In genomic region chr2:30268296-30268871, GRCh38 we compare ENCODE assay signal across 15 cellular contexts. TPM values are rescaled to one million over a fixed set of nuclear protein-coding genes. Genes with fewer than 3 reads are reported as not detected.
DNase-seq lines count a peak whose midpoint lies in the region; ATAC-seq and TF ChIP-seq lines count a peak whose summit lies in the region.
"Had no signal": no experiment of that assay in that cellular context is flagged by ENCODE, and none has a peak within 500 bp of the region (broad histone marks: within the 10 kb centered on the region; RNA-seq: fewer than 3 reads in every experiment).

No MANE protein-coding gene starts in this region.

- H3K27me3 ChIP-seq in right atrium auricular region = no peaks in the 10 kb centered on the region
- H3K27me3 ChIP-seq in upper lobe of left lung = no peaks in the 10 kb centered on the region
- no peaks in the 10 kb centered on the region for H3K27me3 ChIP-seq in sigmoid colon
- H3K27me3 ChIP-seq: uterus had no signal

- peaks cover 73% of the 10 kb centered on the region for H3K4me1 Mint-ChIP-seq in activated naive CD8-positive, alpha-beta T cell treated with anti-CD3 and anti-CD28 coated beads for 36 hours
- H3K4me1 Mint-ChIP-seq in glutamatergic neuron (ENCODE audit: low read depth, unreplicated experiment) = peaks cover 5% of the 10 kb centered on the region
- H3K4me1 Mint-ChIP-seq in mesothelial cell of epicardium = peaks cover 6% of the 10 kb centered on the region

- H3K4me3 ChIP-seq in right atrium auricular region (no peak overlapping the region), upper lobe of left lung (no peak overlapping the region), sigmoid colon (no peak overlapping the region)
- H3K4me3 ChIP-seq: uterus had no signal

- H3K27ac ChIP-seq in right atrium auricular region (peak overlapping the region in 1 of 2 donors; percentile 5), upper lobe of left lung (peak overlapping the region in 3 of 4 donors; percentile 21 to 75 (median 38)), sigmoid colon (no peak overlapping the region)

- H3K36me3 ChIP-seq in right atrium auricular region = no peaks in the 10 kb centered on the region
- no peaks in the 10 kb centered on the region for H3K36me3 ChIP-seq in upper lobe of left lung
- H3K36me3 ChIP-seq in sigmoid colon = no peaks in the 10 kb centered on the region
- H3K36me3 ChIP-seq: uterus had no signal

- H3K4me1 ChIP-seq in right atrium auricular region = peaks cover 0 to 29% of the 10 kb centered on the region in 2 donors
- peaks cover 31 to 47% (median 35%) of the 10 kb centered on the region in 4 donors for H3K4me1 ChIP-seq in upper lobe of left lung
- H3K4me1 ChIP-seq in sigmoid colon = peaks cover 0 to 13% (median 3%) of the 10 kb centered on the region in 4 donors

- no peak for DNase-seq in Right ventricle myocardium inferior (ENCODE audit: missing footprints)
- no peak for DNase-seq in right atrium auricular region (ENCODE audit: low spot score)
- DNase-seq in activated naive CD8-positive, alpha-beta T cell treated with anti-CD3 and anti-CD28 coated beads for 36 hours = no peak
- peak; percentile 42 for DNase-seq in islet precursor cell
- DNase-seq in upper lobe of left lung = no peak
- no peak for DNase-seq in glutamatergic neuron
- no peak for DNase-seq in mesothelial cell of epicardium (ENCODE audit: low spot score in 2 of 2, unreplicated experiment in 2 of 2)
- DNase-seq in sigmoid colon = no peak
- DNase-seq: foreskin fibroblast; NCI-H187 treated with DMSO at 0.1 percent for 48 hours; occipital lobe; stimulated activated naive CD4-positive, alpha-beta T cell; uterus had no signal

- peaks cover 0 to 7% of the 10 kb centered on the region in 2 donors for H3K9me3 ChIP-seq in right atrium auricular region
- no peaks in the 10 kb centered on the region for H3K9me3 ChIP-seq in upper lobe of left lung
- H3K9me3 ChIP-seq in sigmoid colon = no peaks in the 10 kb centered on the region

- ATAC-seq in Right ventricle myocardium inferior = peak; percentile 69
- ATAC-seq in upper lobe of left lung (ENCODE audit: low FRiP score in 2 of 2) = no peak
- ATAC-seq: Panc1 had no signal

- TF ChIP-seq POLR2A in upper lobe of left lung (IDR thresholded peaks at IDR 0.05) (no peak), sigmoid colon (IDR thresholded peaks at IDR 0.05) (no peak)

- H3K36me3 Mint-ChIP-seq in activated naive CD8-positive, alpha-beta T cell treated with anti-CD3 and anti-CD28 coated beads for 36 hours = peaks cover 41% of the 10 kb centered on the region
- H3K36me3 Mint-ChIP-seq in glutamatergic neuron (ENCODE audit: unreplicated experiment) = no peaks in the 10 kb centered on the region
- H3K36me3 Mint-ChIP-seq in mesothelial cell of epicardium = no peaks in the 10 kb centered on the region
- H3K36me3 Mint-ChIP-seq: memory B cell had no signal

- 87 to 90% methylated on average over 5 of the region's 5 CpGs for WGBS in upper lobe of left lung, 2 donors
- WGBS in sigmoid colon, 2 donors = 85 to 89% methylated on average over 5 of the region's 5 CpGs

- peaks cover 25% of the 10 kb centered on the region for H3K9me3 Mint-ChIP-seq in activated naive CD8-positive, alpha-beta T cell treated with anti-CD3 and anti-CD28 coated beads for 36 hours
- H3K9me3 Mint-ChIP-seq in glutamatergic neuron (ENCODE audit: unreplicated experiment) = peaks cover 2% of the 10 kb centered on the region
- no peaks in the 10 kb centered on the region for H3K9me3 Mint-ChIP-seq in mesothelial cell of epicardium
- H3K9me3 Mint-ChIP-seq: memory B cell had no signal

- no peak overlapping the region for H3K4me3 Mint-ChIP-seq in activated naive CD8-positive, alpha-beta T cell treated with anti-CD3 and anti-CD28 coated beads for 36 hours
- no peak overlapping the region for H3K4me3 Mint-ChIP-seq in glutamatergic neuron (ENCODE audit: unreplicated experiment)
- no peak overlapping the region for H3K4me3 Mint-ChIP-seq in mesothelial cell of epicardium
- H3K4me3 Mint-ChIP-seq: memory B cell had no signal

- TF ChIP-seq EP300 in upper lobe of left lung (IDR thresholded peaks at IDR 0.05) = no peak
- TF ChIP-seq EP300 in sigmoid colon (IDR thresholded peaks at IDR 0.05) = no peak

- intact Hi-C loops in Right ventricle myocardium inferior (cut with DNase I) (no loop called here), sigmoid colon (cut with DNase I) (no loop called here)

- H3K27me3 Mint-ChIP-seq in activated naive CD8-positive, alpha-beta T cell treated with anti-CD3 and anti-CD28 coated beads for 36 hours = no peaks in the 10 kb centered on the region
- H3K27me3 Mint-ChIP-seq in glutamatergic neuron (ENCODE audit: unreplicated experiment) = no peaks in the 10 kb centered on the region
- H3K27me3 Mint-ChIP-seq in mesothelial cell of epicardium (ENCODE audit: low read depth) = no peaks in the 10 kb centered on the region
- H3K27me3 Mint-ChIP-seq: memory B cell had no signal

- TF ChIP-seq CTCF in right atrium auricular region (IDR thresholded peaks at IDR 0.05) (no peak), upper lobe of left lung (IDR thresholded peaks at IDR 0.05) (no peak), glutamatergic neuron (IDR thresholded peaks at IDR 0.05; ENCODE audit: partially characterized antibody, unreplicated experiment) (no peak), mesothelial cell of epicardium (IDR thresholded peaks at IDR 0.05; ENCODE audit: unreplicated experiment) (no peak), sigmoid colon (IDR thresholded peaks at IDR 0.05) (no peak)

- H3K27ac Mint-ChIP-seq in activated naive CD8-positive, alpha-beta T cell treated with anti-CD3 and anti-CD28 coated beads for 36 hours = peak overlapping the region; percentile 95
- H3K27ac Mint-ChIP-seq in glutamatergic neuron (ENCODE audit: unreplicated experiment) = no peak overlapping the region
- no peak overlapping the region for H3K27ac Mint-ChIP-seq in mesothelial cell of epicardium
- H3K27ac Mint-ChIP-seq: memory B cell had no signal

RNA-seq across cellular contexts. Expression of gene LBH, which starts 37.0 kb away (rescaled TPM):
- total RNA-seq in Right ventricle myocardium inferior (133 TPM), right atrium auricular region (10 to 100 TPM; 18.9 to 54.6 TPM), upper lobe of left lung (100 to 1,000 TPM in 4 of 6 donors, 10 to 100 TPM in 2; 45.6 to 270 (median 154) TPM), glutamatergic neuron (ENCODE audit: unreplicated experiment) (112 TPM), mesothelial cell of epicardium (41.0 to 48.8 TPM (median 44.5 TPM) in 3 replicates), sigmoid colon (10 to 100 TPM; 11.4 to 25.0 (median 22.2) TPM)
- 10 to 100 TPM; 85.0 to 89.2 TPM for total RNA-seq in activated naive CD8-positive, alpha-beta T cell treated with anti-CD3 and anti-CD28 coated beads for 36 hours
- polyA plus RNA-seq in sigmoid colon = 10 to 100 TPM in 1 of 3 donors, 1 to 10 TPM in 2; 4.2 to 51.8 (median 5.3) TPM

Comparison
In these comparisons a context has a peak if more than half of its experiments do, and no peak if none do; other contexts are left out.
1. H3K27ac ChIP-seq: peak in upper lobe of left lung (3 of 4); none in sigmoid colon (0 of 4).